In the genomic region with DNA sequence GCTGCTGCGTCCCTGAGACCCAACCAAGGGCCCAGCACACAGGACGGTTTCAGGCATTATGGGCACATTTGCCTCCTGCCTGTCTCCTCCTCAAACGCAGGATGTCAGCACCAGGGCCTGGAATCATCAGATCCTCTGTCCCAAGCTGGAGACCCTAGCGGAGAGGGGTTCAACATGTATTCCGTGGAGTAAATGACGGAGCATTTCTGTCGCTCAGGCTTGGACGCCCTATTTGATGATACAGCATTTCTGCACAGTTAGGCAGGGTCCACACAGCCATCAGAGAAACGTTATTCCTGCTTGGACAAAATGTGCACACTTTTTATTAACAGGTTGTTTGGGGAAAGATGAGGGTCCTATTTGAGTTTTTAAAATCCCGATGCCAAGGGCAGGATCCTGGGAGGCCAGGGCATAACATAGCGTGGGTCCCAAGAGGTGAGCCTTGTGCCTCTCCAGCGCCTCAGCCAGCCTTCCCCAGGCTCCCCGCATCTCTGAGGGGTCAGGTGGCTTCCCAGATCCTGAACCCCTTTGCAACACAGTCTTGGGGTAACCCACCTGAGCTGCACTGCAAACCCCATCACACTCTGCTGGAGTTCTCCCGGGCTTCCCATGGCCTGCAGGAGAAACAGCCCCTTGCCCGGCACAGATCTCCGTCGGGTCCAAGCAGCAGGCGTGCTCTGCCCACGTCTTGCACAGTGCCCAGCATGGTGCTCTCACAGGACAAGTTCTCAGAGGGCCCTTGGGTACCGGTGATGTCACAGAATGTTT, we compare ENCODE assay signal across 23 cellular contexts.
"Had no signal": no experiment of that assay in that cellular context is flagged by ENCODE, and none has a peak within 500 bp of the region (broad histone marks: within the 10 kb centered on the region; RNA-seq: fewer than 3 reads in every experiment).

No MANE protein-coding gene starts in this region.

- H3K27ac ChIP-seq: breast epithelium, SJCRH30, VCaP had no signal

- H3K36me3 ChIP-seq: breast epithelium, SJCRH30 had no signal

- H3K9me3 ChIP-seq: breast epithelium, SJCRH30, SK-N-SH had no signal

- H3K4me2 ChIP-seq: SK-N-SH had no signal

- ATAC-seq: Panc1, Right ventricle myocardium inferior had no signal

- H3K4me3 ChIP-seq: breast epithelium, SJCRH30 had no signal

- DNase-seq: activated CD4-positive, alpha-beta memory T cell treated with anti-CD3 and anti-CD28 coated beads for 36 hours; activated CD4-positive, alpha-beta T cell treated with anti-CD3 and anti-CD28 coated beads, Interleukin-2, amount 10 ng/mL, durations not matched to agents 7 days and 5 days; activated CD4-positive, CD25-positive, alpha-beta regulatory T cell; activated CD8-positive, alpha-beta memory T cell treated with anti-CD3 and anti-CD28 coated beads for 24 hours; activated effector memory CD4-positive, alpha-beta T cell treated with Interleukin-2 at 50 U/mL for 16 hours; activated naive CD4-positive, alpha-beta T cell; aorta; caudate nucleus; KBM-7; NCI-H1048; NCI-H1930; NCI-H510A; NCI-H526 treated with DMSO at 0.1 percent for 48 hours; NCI-H82; NK-92 treated with Interleukin-12 subunit alpha and Interleukin-12 subunit beta, amount 100 ng/mL, for 24 hours; OCI-M1; SJCRH30; SK-N-SH; T-helper 1 cell had no signal

- H3K4me1 ChIP-seq: breast epithelium, SJCRH30 had no signal

- H3K9ac ChIP-seq: SK-N-SH had no signal
